ENCODE assay signal across 22 cellular contexts in genomic region chr3:161991901-161992300, GRCh38.
"Had no signal": no experiment of that assay in that cellular context is flagged by ENCODE, and none has a peak within 500 bp of the region (broad histone marks: within the 10 kb centered on the region; RNA-seq: fewer than 3 reads in every experiment).

No MANE protein-coding gene starts in this region.

- ATAC-seq: effector memory CD8-positive, alpha-beta T cell; gastrocnemius medialis; naive thymus-derived CD8-positive, alpha-beta T cell; upper lobe of right lung had no signal

- H3K27me3 ChIP-seq: adrenal gland, ascending aorta, esophagus muscularis mucosa, gastrocnemius medialis, neural progenitor cell, thyroid gland, upper lobe of right lung had no signal

- H3K4me2 ChIP-seq: neural progenitor cell had no signal

- H3K36me3 Mint-ChIP-seq: activated naive CD8-positive, alpha-beta T cell; naive thymus-derived CD8-positive, alpha-beta T cell; neural progenitor cell had no signal

- H3K4me3 ChIP-seq: adrenal gland, ascending aorta, esophagus muscularis mucosa, gastrocnemius medialis, left ventricle myocardium inferior, neural progenitor cell, thyroid gland, upper lobe of right lung had no signal

- H3K4me3 Mint-ChIP-seq: activated naive CD8-positive, alpha-beta T cell; effector memory CD8-positive, alpha-beta T cell; naive thymus-derived CD8-positive, alpha-beta T cell; neural progenitor cell; stimulated activated naive CD8-positive, alpha-beta T cell treated with anti-CD3 and anti-CD28 coated beads, Interleukin-15, Interleukin-2, amounts not matched to agents 100 ng/mL and 50 ng/mL, for 24 hours had no signal

- H3K4me1 Mint-ChIP-seq: naive thymus-derived CD8-positive, alpha-beta T cell; neural progenitor cell had no signal

- H2AFZ ChIP-seq: neural progenitor cell had no signal

- H3K27ac ChIP-seq: adrenal gland, ascending aorta, esophagus muscularis mucosa, gastrocnemius medialis, left ventricle myocardium inferior, neural progenitor cell, thyroid gland, upper lobe of right lung had no signal

- DNase-seq: activated CD4-positive, alpha-beta T cell treated with anti-CD3 and anti-CD28 coated beads for 1 hour; activated CD4-positive, alpha-beta T cell treated with anti-CD3 and anti-CD28 coated beads, Interleukin-2, amount 50 U/mL, for 1 hour; activated T-cell treated with anti-CD3 and anti-CD28 coated beads, Interleukin-2, amount 50 U/mL, for 1 hour; adrenal gland; central memory CD4-positive, alpha-beta T cell; effector memory CD8-positive, alpha-beta T cell; gastrocnemius medialis; hippocampal formation; left ventricle myocardium inferior; naive thymus-derived CD8-positive, alpha-beta T cell; retina; stimulated activated CD4-positive, alpha-beta T cell treated with anti-CD3 and anti-CD28 coated beads, Interleukin-12 subunit alpha, Interleukin-12 subunit beta, amount 100 ng/mL, for 4 hours; stimulated activated CD4-positive, alpha-beta T cell treated with anti-CD3 and anti-CD28 coated beads, Interleukin-4, amount 100 ng/mL, for 4 hours; substantia nigra; thyroid gland; upper lobe of right lung had no signal

- H3K9me3 Mint-ChIP-seq: neural progenitor cell had no signal

- H3K4me1 ChIP-seq: adrenal gland, ascending aorta, esophagus muscularis mucosa, gastrocnemius medialis, left ventricle myocardium inferior, neural progenitor cell, thyroid gland, upper lobe of right lung had no signal

- H3K27me3 Mint-ChIP-seq: activated naive CD8-positive, alpha-beta T cell; effector memory CD8-positive, alpha-beta T cell; naive thymus-derived CD8-positive, alpha-beta T cell; progenitor cell of endocrine pancreas; stimulated activated naive CD8-positive, alpha-beta T cell treated with anti-CD3 and anti-CD28 coated beads, Interleukin-15, Interleukin-2, amounts not matched to agents 100 ng/mL and 50 ng/mL, for 24 hours had no signal

- H3K9ac ChIP-seq: neural progenitor cell had no signal

- H3K36me3 ChIP-seq: adrenal gland, ascending aorta, esophagus muscularis mucosa, gastrocnemius medialis, left ventricle myocardium inferior, neural progenitor cell, thyroid gland, upper lobe of right lung had no signal

- H3K9me3 ChIP-seq: adrenal gland, ascending aorta, esophagus muscularis mucosa, gastrocnemius medialis, left ventricle myocardium inferior, thyroid gland, upper lobe of right lung had no signal

- H3K27ac Mint-ChIP-seq: activated naive CD8-positive, alpha-beta T cell; effector memory CD8-positive, alpha-beta T cell; naive thymus-derived CD8-positive, alpha-beta T cell; neural progenitor cell; progenitor cell of endocrine pancreas; stimulated activated naive CD8-positive, alpha-beta T cell treated with anti-CD3 and anti-CD28 coated beads, Interleukin-15, Interleukin-2, amounts not matched to agents 100 ng/mL and 50 ng/mL, for 24 hours had no signal
